In genomic region chr1:21175324-21175669, GRCh38 we compare ENCODE assay signal across 8 cellular contexts. TPM values are rescaled to one million over a fixed set of nuclear protein-coding genes. Genes with fewer than 3 reads are reported as not detected.
A peak's percentile ranks its signal among the peaks of the same experiment; 100 is the strongest.
DNase-seq lines count a peak whose midpoint lies in the region; ATAC-seq and TF ChIP-seq lines count a peak whose summit lies in the region.

No MANE protein-coding gene starts in this region.

- peak; percentile 69 for DNase-seq in activated naive CD4-positive, alpha-beta T cell treated with anti-CD3 and anti-CD28 coated beads for 36 hours
- DNase-seq in activated naive CD4-positive, alpha-beta T cell (lab: John Stamatoyannopoulos, UW), result no peak
- peak; percentile 86 for DNase-seq in SKM-1 (lab: John Stamatoyannopoulos, UW; ENCODE audit: unreplicated experiment)
- DNase-seq in chondrocyte (ENCODE audit: low spot score), result no peak

- intact Hi-C loops in activated naive CD4-positive, alpha-beta T cell treated with anti-CD3 and anti-CD28 coated beads for 36 hours (cut with micrococcal nuclease), result loop anchor here (1.0 to 5.0 kb wide), 6 partner anchors 118 to 602 kb away; partner anchors contain the start of gene PINK1

- H3K27ac Mint-ChIP-seq in activated naive CD4-positive, alpha-beta T cell treated with anti-CD3 and anti-CD28 coated beads for 36 hours, result peak overlapping the region; percentile 90
- peak overlapping the region; percentile 76 for H3K27ac Mint-ChIP-seq in chondrocyte (ENCODE audit: unreplicated experiment)

- ATAC-seq in GM21390 (IDR thresholded peaks at IDR 0.05; ENCODE audit: unreplicated experiment) (no peak), GM19467 (IDR thresholded peaks at IDR 0.05; ENCODE audit: unreplicated experiment) (no peak)

- no peaks in the 10 kb centered on the region for H3K27me3 Mint-ChIP-seq in activated naive CD4-positive, alpha-beta T cell treated with anti-CD3 and anti-CD28 coated beads for 36 hours (ENCODE audit: low read depth)
- no peaks in the 10 kb centered on the region for H3K27me3 Mint-ChIP-seq in chondrocyte (ENCODE audit: low read depth)

- no peaks in the 10 kb centered on the region for H3K9me3 ChIP-seq in liver (ENCODE audit: control insufficient read depth in 4 of 4, low read length in 3 of 4)
- no peaks in the 10 kb centered on the region for H3K9me3 ChIP-seq in stomach smooth muscle (ENCODE audit: control insufficient read depth in 2 of 2, low read length in 2 of 2)

- peaks cover 2 to 25% (median 12%) of the 10 kb centered on the region in 4 donors for H3K4me1 ChIP-seq in liver (ENCODE audit: control insufficient read depth in 4 of 4, insufficient read depth in 4 of 4, low read length in 3 of 4)
- peaks cover 7% of the 10 kb centered on the region for H3K4me1 ChIP-seq in stomach smooth muscle (ENCODE audit: control insufficient read depth, insufficient read depth, low read length)

- peak overlapping the region; percentile 67 to 90 (median 69) for H3K4me3 ChIP-seq in liver (ENCODE audit: low read depth in 1 of 3, low read length in 3 of 3)
- peak overlapping the region; percentile 32 to 85 for H3K4me3 ChIP-seq in stomach smooth muscle (ENCODE audit: low read length in 2 of 2)

- H3K27me3 ChIP-seq in liver (ENCODE audit: control insufficient read depth in 4 of 4, insufficient read depth in 4 of 4, low read length in 3 of 4) (no peaks in the 10 kb centered on the region), stomach smooth muscle (ENCODE audit: control insufficient read depth in 1 of 2, insufficient read depth in 2 of 2, low read length in 2 of 2) (no peaks in the 10 kb centered on the region)

- WGBS in liver, result under 1% methylated on average over 6 of the region's 6 CpGs

- peaks cover 24% of the 10 kb centered on the region for H3K36me3 Mint-ChIP-seq in activated naive CD4-positive, alpha-beta T cell treated with anti-CD3 and anti-CD28 coated beads for 36 hours (ENCODE audit: low read depth)
- no peaks in the 10 kb centered on the region for H3K36me3 Mint-ChIP-seq in chondrocyte (ENCODE audit: low read depth)

- TF ChIP-seq RAD21 in liver (IDR thresholded peaks at IDR 0.05), result peak in 1 of 2 donors; percentile 19

- peaks cover 0 to 1% (median 0%) of the 10 kb centered on the region in 4 donors for H3K36me3 ChIP-seq in liver (ENCODE audit: control insufficient read depth in 4 of 4, insufficient read depth in 3 of 4, low read depth in 1 of 4, low read length in 3 of 4)
- no peaks in the 10 kb centered on the region for H3K36me3 ChIP-seq in stomach smooth muscle (ENCODE audit: control insufficient read depth in 2 of 2, insufficient read depth in 2 of 2, low read length in 2 of 2)

- peaks cover 26% of the 10 kb centered on the region for H3K4me1 Mint-ChIP-seq in activated naive CD4-positive, alpha-beta T cell treated with anti-CD3 and anti-CD28 coated beads for 36 hours (ENCODE audit: low read depth)
- H3K4me1 Mint-ChIP-seq in chondrocyte (ENCODE audit: low read depth), result peaks cover 47% of the 10 kb centered on the region

- H3K4me3 Mint-ChIP-seq in activated naive CD4-positive, alpha-beta T cell treated with anti-CD3 and anti-CD28 coated beads for 36 hours, result peak overlapping the region; percentile 71
- H3K4me3 Mint-ChIP-seq in chondrocyte (ENCODE audit: unreplicated experiment), result peak overlapping the region; percentile 71

- H3K9ac ChIP-seq in liver (ENCODE audit: low read depth in 1 of 2, low read length in 2 of 2) (peak overlapping the region; percentile 51 to 60), stomach smooth muscle (ENCODE audit: low read length in 2 of 2) (peak overlapping the region; percentile 83 to 84)

- CTCF ChIA-PET in activated naive CD4-positive, alpha-beta T cell treated with anti-CD3 and anti-CD28 coated beads for 36 hours (lab: Charles Lee), result interaction anchor here (0.6 to 3.2 kb wide), 2 partner anchors 20 to 517 kb away, joined by 3 to 11 read pairs; no protein-coding TSS in a partner anchor

- no peak for TF ChIP-seq CTCF in chondrocyte (IDR thresholded peaks at IDR 0.05)
- TF ChIP-seq CTCF in liver (IDR thresholded peaks at IDR 0.05; ENCODE audit: low read depth, low read length, missing input control), result no peak

- H3K27ac ChIP-seq in liver (ENCODE audit: low read depth in 1 of 2, low read length in 2 of 2) (peak overlapping the region; percentile 90 to 96), stomach smooth muscle (ENCODE audit: low read length) (peak overlapping the region; percentile 79)

- H3K9me3 Mint-ChIP-seq in activated naive CD4-positive, alpha-beta T cell treated with anti-CD3 and anti-CD28 coated beads for 36 hours, result no peaks in the 10 kb centered on the region
- no peaks in the 10 kb centered on the region for H3K9me3 Mint-ChIP-seq in chondrocyte (ENCODE audit: low read depth)

TF ChIP-seq in liver, 16 proteins besides CTCF, POLR2A, EP300 and RAD21:
- TF ChIP-seq NR2F2 (IDR thresholded peaks at IDR 0.05), result peak; percentile 58
- no peak for TF ChIP-seq GABPA (IDR thresholded peaks at IDR 0.05 in 1 of 2, conservative IDR thresholded peaks at IDR 0.05 in 1 of 2)
- peak; percentile 53 for TF ChIP-seq YY1 (IDR thresholded peaks at IDR 0.05)

RNA-seq across cellular contexts. Expression of gene EIF4G3, which starts 1.4 kb away (rescaled TPM):
- 10 to 100 TPM; 44.6 to 48.0 TPM for total RNA-seq in activated naive CD4-positive, alpha-beta T cell treated with anti-CD3 and anti-CD28 coated beads for 36 hours
- total RNA-seq in chondrocyte, result 56.6 to 81.1 TPM (median 59.9 TPM) in 3 replicates
- total RNA-seq in liver, result 10 to 100 TPM; 12.5 to 22.8 TPM
- polyA plus RNA-seq in liver, result 10 to 100 TPM in 1 of 2 donors, 1 to 10 TPM in 1; 7.6 to 11.0 TPM

Comparison
In these comparisons a context has a peak if more than half of its experiments do, and no peak if none do; other contexts are left out.
1. DNase-seq: peak in activated naive CD4-positive, alpha-beta T cell treated with anti-CD3 and anti-CD28 coated beads for 36 hours (single experiment) and SKM-1 (single experiment); none in activated naive CD4-positive, alpha-beta T cell (0 of 4) and chondrocyte (single experiment).